Comparison of ENCODE assay signal across 1 cellular context in the genomic region with DNA sequence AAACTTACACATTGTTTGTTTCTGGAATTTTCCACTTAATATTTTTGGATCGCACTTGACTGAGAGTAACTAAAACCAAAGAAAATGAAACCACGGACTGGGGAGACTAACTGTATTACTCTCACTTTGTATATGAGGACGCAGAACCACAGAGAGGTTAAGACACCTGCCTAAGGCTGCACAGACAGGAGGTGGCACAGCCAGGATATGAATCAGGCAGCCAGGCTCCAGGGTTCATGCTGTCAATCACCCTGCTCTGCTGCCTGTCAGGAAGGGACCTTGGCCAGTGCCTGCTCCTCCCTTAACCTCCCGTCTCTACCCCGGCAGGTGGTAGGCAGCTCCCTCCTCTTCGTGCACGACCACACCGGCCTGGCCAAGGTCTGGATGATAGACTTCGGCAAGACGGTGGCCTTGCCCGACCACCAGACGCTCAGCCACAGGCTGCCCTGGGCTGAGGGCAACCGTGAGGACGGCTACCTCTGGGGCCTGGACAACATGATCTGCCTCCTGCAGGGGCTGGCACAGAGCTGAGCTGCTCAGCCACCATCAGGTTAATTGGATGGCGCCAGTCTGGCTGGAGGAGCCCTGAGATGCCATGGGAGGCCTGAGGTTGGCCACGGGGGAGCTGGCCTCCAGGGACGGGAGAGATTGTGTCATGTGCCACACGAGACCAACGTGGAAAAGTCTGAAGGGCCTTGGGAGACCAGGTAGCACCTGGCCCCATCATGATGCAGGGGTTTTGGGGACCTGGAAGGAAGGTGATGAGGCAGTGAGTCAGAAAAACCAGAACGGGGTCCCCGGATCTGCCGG.
TF ChIP-seq lines count a peak whose summit lies in the region.

No MANE protein-coding gene starts in this region.

TF ChIP-seq in HepG2, 621 proteins besides CTCF, POLR2A, EP300 and RAD21:
- TF ChIP-seq TAF1 (CRISPR knock-in tag; IDR thresholded peaks at IDR 0.05), result no peak
- TF ChIP-seq ZNF709 (CRISPR knock-in tag; IDR thresholded peaks at IDR 0.05), result no peak
- TF ChIP-seq, protein P1, sequence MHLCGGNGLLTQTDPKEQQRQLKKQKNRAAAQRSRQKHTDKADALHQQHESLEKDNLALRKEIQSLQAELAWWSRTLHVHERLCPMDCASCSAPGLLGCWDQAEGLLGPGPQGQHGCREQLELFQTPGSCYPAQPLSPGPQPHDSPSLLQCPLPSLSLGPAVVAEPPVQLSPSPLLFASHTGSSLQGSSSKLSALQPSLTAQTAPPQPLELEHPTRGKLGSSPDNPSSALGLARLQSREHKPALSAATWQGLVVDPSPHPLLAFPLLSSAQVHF (CRISPR knock-in tag; IDR thresholded peaks at IDR 0.05), result 0 out of 2 replicates have a peak, but pooled peaks have one; percentile 28
- TF ChIP-seq AGO2 (optimal IDR thresholded peaks at IDR 0.05; ENCODE audit: low read depth, low read length), result peak; percentile 40
- no peak for TF ChIP-seq HOMEZ (CRISPR knock-in tag; IDR thresholded peaks at IDR 0.05; ENCODE audit: low read depth)
- peak; percentile 23; the same call in 1 of the 2 replicates for TF ChIP-seq RBFOX2 (IDR thresholded peaks at IDR 0.05; ENCODE audit: low read depth, low read length)
- TF ChIP-seq ZNF496 (CRISPR knock-in tag; IDR thresholded peaks at IDR 0.05; ENCODE audit: insufficient replicate concordance), result no peak
- TF ChIP-seq ZNF7 (CRISPR knock-in tag; IDR thresholded peaks at IDR 0.05), result no peak
- TF ChIP-seq ZNF768 (CRISPR knock-in tag; IDR thresholded peaks at IDR 0.05), result peak; percentile 94
- no peak for TF ChIP-seq AFF4 (CRISPR knock-in tag; IDR thresholded peaks at IDR 0.05)
